In genomic region chr19:58514564-58515020, GRCh38 we compare ENCODE assay signal across 8 cellular contexts. TPM values are rescaled to one million over a fixed set of nuclear protein-coding genes. Genes with fewer than 3 reads are reported as not detected.
DNase-seq lines count a peak whose midpoint lies in the region; ATAC-seq and TF ChIP-seq lines count a peak whose summit lies in the region.

No MANE protein-coding gene starts in this region.

- peak overlapping the region; percentile 71 for H3K4me3 Mint-ChIP-seq in mesothelial cell of epicardium

- H3K9me3 ChIP-seq in HUES6 (ENCODE audit: control insufficient read depth, insufficient read depth, low read depth, low read length) (no peaks in the 10 kb centered on the region), breast epithelium (no peaks in the 10 kb centered on the region)

- POLR2A ChIA-PET in AG04449 (lab: Yijun Ruan, JAX): interaction anchor here (0.6 to 1.1 kb wide), 2 partner anchors 29 to 60 kb away, joined by 3 read pairs; partner anchors contain the start of gene TRIM28

- peak overlapping the region; percentile 67 for H3K27ac Mint-ChIP-seq in mesothelial cell of epicardium

- H3K9me3 Mint-ChIP-seq in mesothelial cell of epicardium: no peaks in the 10 kb centered on the region

- TF ChIP-seq POLR2A in breast epithelium (IDR thresholded peaks at IDR 0.05): no peak

- intact Hi-C loops in breast epithelium (cut with DNase I; ENCODE audit: low total_unique reads): no loop called here

- TF ChIP-seq CTCF in AG04449 (IDR thresholded peaks at IDR 0.05; ENCODE audit: insufficient read depth, low read length, missing control alignments) (no peak), breast epithelium (IDR thresholded peaks at IDR 0.05) (no peak), mesothelial cell of epicardium (IDR thresholded peaks at IDR 0.05; ENCODE audit: unreplicated experiment) (no peak)

- CTCF ChIA-PET in AG04449 (lab: Yijun Ruan, JAX): interaction anchor here (0.6 to 9.3 kb wide), 15 partner anchors 8 to 66 kb away, joined by 3 to 109 read pairs (median 4); partner anchors contain the start of gene TRIM28

- peak overlapping the region; percentile 50 for H3K4me3 ChIP-seq in AG04449 (ENCODE audit: low read depth, low read length)
- peak overlapping the region; percentile 72 for H3K4me3 ChIP-seq in HUES6 (ENCODE audit: low read depth, low read length)
- H3K4me3 ChIP-seq in breast epithelium: peak overlapping the region; percentile 31 to 70 (median 54)

- ATAC-seq in GM19035 (IDR thresholded peaks at IDR 0.05; ENCODE audit: unreplicated experiment) (no peak), GM21526 (IDR thresholded peaks at IDR 0.05; ENCODE audit: low FRiP score, unreplicated experiment) (no peak), HG02981 (IDR thresholded peaks at IDR 0.05; ENCODE audit: unreplicated experiment) (no peak)

- no peaks in the 10 kb centered on the region for H3K27me3 Mint-ChIP-seq in mesothelial cell of epicardium (ENCODE audit: low read depth)

- H3K27me3 ChIP-seq in HUES6 (ENCODE audit: control insufficient read depth, insufficient read depth, low read length) (no peaks in the 10 kb centered on the region), breast epithelium (no peaks in the 10 kb centered on the region)

- no peaks in the 10 kb centered on the region for H3K36me3 Mint-ChIP-seq in mesothelial cell of epicardium

- peaks cover 32% of the 10 kb centered on the region for H3K4me1 Mint-ChIP-seq in mesothelial cell of epicardium

- no peak overlapping the region for H3K27ac ChIP-seq in HUES6 (ENCODE audit: low read depth, low read length)
- peak overlapping the region; percentile 85 to 90 for H3K27ac ChIP-seq in breast epithelium

- no peak for DNase-seq in AG04449 (ENCODE audit: low read depth, low spot score)
- no peak for DNase-seq in breast epithelium (ENCODE audit: low spot score in 2 of 2)
- no peak for DNase-seq in mesothelial cell of epicardium (ENCODE audit: low spot score in 2 of 2, unreplicated experiment in 2 of 2)
- no peak for DNase-seq in NCI-H446 treated with DMSO at 0.1 percent for 48 hours (lab: John Stamatoyannopoulos, UW)

- H3K36me3 ChIP-seq in HUES6 (ENCODE audit: control insufficient read depth, insufficient read depth, low read length) (peaks cover 16% of the 10 kb centered on the region), breast epithelium (no peaks in the 10 kb centered on the region)

- H3K9ac ChIP-seq in HUES6 (ENCODE audit: low read length): peak overlapping the region; percentile 80

- H3K4me1 ChIP-seq in HUES6 (ENCODE audit: control insufficient read depth, insufficient read depth, low read length): peaks cover 31% of the 10 kb centered on the region
- peaks cover 9 to 21% of the 10 kb centered on the region in 2 donors for H3K4me1 ChIP-seq in breast epithelium

RNA-seq across cellular contexts. Expression of gene SLC27A5, which starts 2.8 kb away (rescaled TPM):
- total RNA-seq in breast epithelium (10 to 100 TPM in 2 of 3 donors, 1 to 10 TPM in 1; 4.7 to 18.0 (median 10.7) TPM), mesothelial cell of epicardium (12.5 to 14.2 TPM (median 14.2 TPM) in 3 replicates)

RNA-seq across cellular contexts. Expression of gene ZBTB45, which starts 5.0 kb away (rescaled TPM):
- 1 to 10 TPM; 8.2 to 9.2 (median 8.6) TPM for total RNA-seq in breast epithelium
- total RNA-seq in mesothelial cell of epicardium: 24.4 to 27.1 TPM (median 24.9 TPM) in 3 replicates

RNA-seq across cellular contexts. Expression of gene TRIM28, which starts 29.3 kb away (rescaled TPM):
- total RNA-seq in breast epithelium (100 to 1,000 TPM; 110 to 190 (median 173) TPM), mesothelial cell of epicardium (577 to 599 TPM (median 579 TPM) in 3 replicates)

RNA-seq across cellular contexts. Expression of gene ZNF446, which starts 38.4 kb away (rescaled TPM):
- total RNA-seq in breast epithelium: 10 to 100 TPM; 10.2 to 23.4 (median 20.0) TPM
- 17.3 to 18.0 TPM (median 17.4 TPM) in 3 replicates for total RNA-seq in mesothelial cell of epicardium

RNA-seq across cellular contexts. Expression of gene CHMP2A, which starts 40.3 kb away (rescaled TPM):
- 100 to 1,000 TPM in 1 of 3 donors, 10 to 100 TPM in 2; 74.6 to 157 (median 92.8) TPM for total RNA-seq in breast epithelium
- total RNA-seq in mesothelial cell of epicardium: 82.9 to 86.5 TPM (median 84.3 TPM) in 3 replicates
